ENCODE assay signal across 17 cellular contexts in genomic region chr9:97575673-97576048, GRCh38. TPM values are rescaled to one million over a fixed set of nuclear protein-coding genes. Genes with fewer than 3 reads are reported as not detected.
DNase-seq lines count a peak whose midpoint lies in the region; ATAC-seq and TF ChIP-seq lines count a peak whose summit lies in the region.
"Had no signal": no experiment of that assay in that cellular context is flagged by ENCODE, and none has a peak within 500 bp of the region (broad histone marks: within the 10 kb centered on the region; RNA-seq: fewer than 3 reads in every experiment).

No MANE protein-coding gene starts in this region.

- no peak for TF ChIP-seq EP300 in upper lobe of left lung (IDR thresholded peaks at IDR 0.05)

- WGBS in upper lobe of left lung, 2 donors, result 66 to 74% methylated on average over 9 of the region's 9 CpGs

- POLR2A ChIA-PET in activated CD4-positive, alpha-beta memory T cell treated with anti-CD3 and anti-CD28 coated beads, Interleukin-2, amount 10 ng/mL, durations not matched to agents 7 days and 5 days (lab: Charles Lee), result interaction anchor here (0.9 to 1.5 kb wide), 3 partner anchors 15 to 102 kb away, joined by 3 to 7 read pairs (median 4); partner anchors contain the start of genes NCBP1 and TSTD2

- H3K36me3 ChIP-seq in upper lobe of left lung, result peaks cover 0 to 5% (median 0%) of the 10 kb centered on the region in 4 donors
- H3K36me3 ChIP-seq: WERI-Rb-1 had no signal

- no peaks in the 10 kb centered on the region for H3K27me3 ChIP-seq in upper lobe of left lung
- H3K27me3 ChIP-seq: gastroesophageal sphincter had no signal

- H3K27ac ChIP-seq in upper lobe of left lung, result no peak overlapping the region
- H3K27ac ChIP-seq: gastroesophageal sphincter, KMS-11, WERI-Rb-1 had no signal

- no peaks in the 10 kb centered on the region for H3K27me3 Mint-ChIP-seq in activated naive CD4-positive, alpha-beta T cell treated with anti-CD3 and anti-CD28 coated beads, Interleukin-2, amount 50 U/mL, for 24 hours
- no peaks in the 10 kb centered on the region for H3K27me3 Mint-ChIP-seq in activated CD4-positive, alpha-beta memory T cell treated with anti-CD3 and anti-CD28 coated beads, Interleukin-2, amount 10 ng/mL, durations not matched to agents 7 days and 5 days

- no peak for TF ChIP-seq CTCF in upper lobe of left lung (IDR thresholded peaks at IDR 0.05)

- no peak for ATAC-seq in left lobe of liver
- no peak for ATAC-seq in upper lobe of left lung (ENCODE audit: low FRiP score in 2 of 2)
- ATAC-seq: gastroesophageal sphincter had no signal

- no peak for TF ChIP-seq POLR2A in upper lobe of left lung (IDR thresholded peaks at IDR 0.05)

- no peak for DNase-seq in activated naive CD4-positive, alpha-beta T cell treated with Interleukin-2 at 50 U/mL for 16 hours
- DNase-seq in activated CD4-positive, alpha-beta memory T cell treated with anti-CD3 and anti-CD28 coated beads, Interleukin-2, amount 10 ng/mL, durations not matched to agents 7 days and 5 days, result no peak
- peak; percentile 31 for DNase-seq in left lobe of liver (ENCODE audit: low spot score)
- DNase-seq in upper lobe of left lung, result no peak
- DNase-seq in NCI-H1092 treated with DMSO at 0.1 percent for 48 hours (lab: John Stamatoyannopoulos, UW), result no peak
- DNase-seq in islet precursor cell, result no peak
- DNase-seq in NCI-H526 (lab: John Stamatoyannopoulos, UW), result no peak
- DNase-seq: NCI-H1105; NCI-H774; retina; stimulated activated CD4-positive, alpha-beta T cell treated with anti-CD3 and anti-CD28 coated beads, Interleukin-15, amount 100 ng/mL, for 24 hours; WERI-Rb-1 had no signal

- no peaks in the 10 kb centered on the region for H3K9me3 ChIP-seq in upper lobe of left lung
- H3K9me3 ChIP-seq: gastroesophageal sphincter had no signal

- CTCF ChIA-PET in activated CD4-positive, alpha-beta memory T cell treated with anti-CD3 and anti-CD28 coated beads, Interleukin-2, amount 10 ng/mL, durations not matched to agents 7 days and 5 days (lab: Charles Lee), result interaction anchor here (0.6 to 2.6 kb wide), 3 partner anchors 23 to 1010 kb away, joined by 3 to 11 read pairs (median 4); partner anchors contain the start of genes NCBP1 and TSTD2

- peaks cover 6% of the 10 kb centered on the region for H3K36me3 Mint-ChIP-seq in activated naive CD4-positive, alpha-beta T cell treated with anti-CD3 and anti-CD28 coated beads, Interleukin-2, amount 50 U/mL, for 24 hours
- peaks cover 3% of the 10 kb centered on the region for H3K36me3 Mint-ChIP-seq in activated CD4-positive, alpha-beta memory T cell treated with anti-CD3 and anti-CD28 coated beads, Interleukin-2, amount 10 ng/mL, durations not matched to agents 7 days and 5 days (ENCODE audit: low read depth)

- no peak overlapping the region for H3K27ac Mint-ChIP-seq in activated naive CD4-positive, alpha-beta T cell treated with anti-CD3 and anti-CD28 coated beads, Interleukin-2, amount 50 U/mL, for 24 hours
- no peak overlapping the region for H3K27ac Mint-ChIP-seq in activated CD4-positive, alpha-beta memory T cell treated with anti-CD3 and anti-CD28 coated beads, Interleukin-2, amount 10 ng/mL, durations not matched to agents 7 days and 5 days

- H3K9me3 Mint-ChIP-seq in activated naive CD4-positive, alpha-beta T cell treated with anti-CD3 and anti-CD28 coated beads, Interleukin-2, amount 50 U/mL, for 24 hours, result no peaks in the 10 kb centered on the region
- H3K9me3 Mint-ChIP-seq in activated CD4-positive, alpha-beta memory T cell treated with anti-CD3 and anti-CD28 coated beads, Interleukin-2, amount 10 ng/mL, durations not matched to agents 7 days and 5 days, result no peaks in the 10 kb centered on the region
- H3K9me3 Mint-ChIP-seq: neural crest cell had no signal

- H3K4me1 Mint-ChIP-seq in activated naive CD4-positive, alpha-beta T cell treated with anti-CD3 and anti-CD28 coated beads, Interleukin-2, amount 50 U/mL, for 24 hours, result peaks cover 20% of the 10 kb centered on the region
- H3K4me1 Mint-ChIP-seq in activated CD4-positive, alpha-beta memory T cell treated with anti-CD3 and anti-CD28 coated beads, Interleukin-2, amount 10 ng/mL, durations not matched to agents 7 days and 5 days, result peaks cover 17% of the 10 kb centered on the region
- H3K4me1 Mint-ChIP-seq: neural crest cell had no signal

- H3K4me3 ChIP-seq in upper lobe of left lung, result peak overlapping the region in 3 of 4 donors; percentile 17 to 32 (median 22)
- H3K4me3 ChIP-seq: lung had no signal

- H3K4me3 Mint-ChIP-seq in activated naive CD4-positive, alpha-beta T cell treated with anti-CD3 and anti-CD28 coated beads, Interleukin-2, amount 50 U/mL, for 24 hours, result peak overlapping the region; percentile 94
- H3K4me3 Mint-ChIP-seq in activated CD4-positive, alpha-beta memory T cell treated with anti-CD3 and anti-CD28 coated beads, Interleukin-2, amount 10 ng/mL, durations not matched to agents 7 days and 5 days, result peak overlapping the region; percentile 75
- H3K4me3 Mint-ChIP-seq: neural crest cell had no signal

- no peaks in the 10 kb centered on the region for H3K4me1 ChIP-seq in upper lobe of left lung

RNA-seq across cellular contexts. Expression of gene TSTD2, which starts 57.5 kb away (rescaled TPM):
- 10 to 100 TPM; 10.5 to 12.2 TPM for total RNA-seq in activated CD4-positive, alpha-beta memory T cell treated with anti-CD3 and anti-CD28 coated beads, Interleukin-2, amount 10 ng/mL, durations not matched to agents 7 days and 5 days
- total RNA-seq in left lobe of liver (8.1 TPM), upper lobe of left lung (10 to 100 TPM; 10.4 to 26.0 (median 21.0) TPM)

RNA-seq across cellular contexts. Expression of gene NCBP1, which starts 58.0 kb away (rescaled TPM):
- 10 to 100 TPM; 34.5 to 36.5 TPM for total RNA-seq in activated CD4-positive, alpha-beta memory T cell treated with anti-CD3 and anti-CD28 coated beads, Interleukin-2, amount 10 ng/mL, durations not matched to agents 7 days and 5 days
- total RNA-seq in left lobe of liver (15.5 TPM), upper lobe of left lung (10 to 100 TPM; 16.3 to 51.3 (median 22.1) TPM)
